ENCODE assay signal across 2 cellular contexts in the genomic region with DNA sequence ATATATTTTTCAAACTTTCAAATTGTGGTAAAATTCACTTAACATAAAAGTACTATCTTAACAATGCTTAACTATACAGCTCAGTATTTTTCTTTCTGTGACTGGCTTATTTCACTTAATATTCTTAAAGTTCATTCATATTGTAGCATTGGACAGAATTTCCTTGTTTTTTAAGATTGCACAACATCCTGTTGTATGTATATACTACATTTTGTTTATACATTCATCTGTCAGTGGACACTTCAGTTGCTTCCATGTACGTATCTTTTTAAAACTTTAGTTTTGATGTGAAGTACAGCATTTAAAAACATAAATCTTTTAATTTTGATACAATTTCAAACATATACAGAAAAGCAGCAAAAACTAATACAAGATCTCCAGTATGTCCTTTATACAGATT.
A peak's percentile ranks its signal among the peaks of the same experiment; 100 is the strongest.
TF ChIP-seq lines count a peak whose summit lies in the region.

No MANE protein-coding gene starts in this region.

TF ChIP-seq in HepG2, 621 proteins besides CTCF, POLR2A, EP300 and RAD21 (continued from another document and continues in another):
- TF ChIP-seq, protein P1, sequence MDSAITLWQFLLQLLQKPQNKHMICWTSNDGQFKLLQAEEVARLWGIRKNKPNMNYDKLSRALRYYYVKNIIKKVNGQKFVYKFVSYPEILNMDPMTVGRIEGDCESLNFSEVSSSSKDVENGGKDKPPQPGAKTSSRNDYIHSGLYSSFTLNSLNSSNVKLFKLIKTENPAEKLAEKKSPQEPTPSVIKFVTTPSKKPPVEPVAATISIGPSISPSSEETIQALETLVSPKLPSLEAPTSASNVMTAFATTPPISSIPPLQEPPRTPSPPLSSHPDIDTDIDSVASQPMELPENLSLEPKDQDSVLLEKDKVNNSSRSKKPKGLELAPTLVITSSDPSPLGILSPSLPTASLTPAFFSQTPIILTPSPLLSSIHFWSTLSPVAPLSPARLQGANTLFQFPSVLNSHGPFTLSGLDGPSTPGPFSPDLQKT (CRISPR knock-in tag; IDR thresholded peaks at IDR 0.05; ENCODE audit: borderline replicate concordance) = no peak
- TF ChIP-seq GABPA (IDR thresholded peaks at IDR 0.05; ENCODE audit: low read depth, low read length) (no peak), GABPA (CRISPR knock-in tag; IDR thresholded peaks at IDR 0.05; ENCODE audit: low read depth) (no peak), PHF21A (CRISPR knock-in tag; IDR thresholded peaks at IDR 0.05) (no peak), ZBTB8A (CRISPR knock-in tag; IDR thresholded peaks at IDR 0.05; ENCODE audit: borderline replicate concordance, low read depth) (no peak), NFKB2 (CRISPR knock-in tag; IDR thresholded peaks at IDR 0.05; ENCODE audit: borderline replicate concordance) (no peak), JDP2 (CRISPR knock-in tag; IDR thresholded peaks at IDR 0.05; ENCODE audit: borderline replicate concordance) (no peak), KDM4B (CRISPR knock-in tag; IDR thresholded peaks at IDR 0.05) (no peak), CEBPB (IDR thresholded peaks at IDR 0.05; ENCODE audit: borderline replicate concordance, low read depth, low read length) (peak; percentile 85; the same call in 1 of the 2 replicates), SMARCC2 (IDR thresholded peaks at IDR 0.05) (no peak)
- TF ChIP-seq, protein P2, sequence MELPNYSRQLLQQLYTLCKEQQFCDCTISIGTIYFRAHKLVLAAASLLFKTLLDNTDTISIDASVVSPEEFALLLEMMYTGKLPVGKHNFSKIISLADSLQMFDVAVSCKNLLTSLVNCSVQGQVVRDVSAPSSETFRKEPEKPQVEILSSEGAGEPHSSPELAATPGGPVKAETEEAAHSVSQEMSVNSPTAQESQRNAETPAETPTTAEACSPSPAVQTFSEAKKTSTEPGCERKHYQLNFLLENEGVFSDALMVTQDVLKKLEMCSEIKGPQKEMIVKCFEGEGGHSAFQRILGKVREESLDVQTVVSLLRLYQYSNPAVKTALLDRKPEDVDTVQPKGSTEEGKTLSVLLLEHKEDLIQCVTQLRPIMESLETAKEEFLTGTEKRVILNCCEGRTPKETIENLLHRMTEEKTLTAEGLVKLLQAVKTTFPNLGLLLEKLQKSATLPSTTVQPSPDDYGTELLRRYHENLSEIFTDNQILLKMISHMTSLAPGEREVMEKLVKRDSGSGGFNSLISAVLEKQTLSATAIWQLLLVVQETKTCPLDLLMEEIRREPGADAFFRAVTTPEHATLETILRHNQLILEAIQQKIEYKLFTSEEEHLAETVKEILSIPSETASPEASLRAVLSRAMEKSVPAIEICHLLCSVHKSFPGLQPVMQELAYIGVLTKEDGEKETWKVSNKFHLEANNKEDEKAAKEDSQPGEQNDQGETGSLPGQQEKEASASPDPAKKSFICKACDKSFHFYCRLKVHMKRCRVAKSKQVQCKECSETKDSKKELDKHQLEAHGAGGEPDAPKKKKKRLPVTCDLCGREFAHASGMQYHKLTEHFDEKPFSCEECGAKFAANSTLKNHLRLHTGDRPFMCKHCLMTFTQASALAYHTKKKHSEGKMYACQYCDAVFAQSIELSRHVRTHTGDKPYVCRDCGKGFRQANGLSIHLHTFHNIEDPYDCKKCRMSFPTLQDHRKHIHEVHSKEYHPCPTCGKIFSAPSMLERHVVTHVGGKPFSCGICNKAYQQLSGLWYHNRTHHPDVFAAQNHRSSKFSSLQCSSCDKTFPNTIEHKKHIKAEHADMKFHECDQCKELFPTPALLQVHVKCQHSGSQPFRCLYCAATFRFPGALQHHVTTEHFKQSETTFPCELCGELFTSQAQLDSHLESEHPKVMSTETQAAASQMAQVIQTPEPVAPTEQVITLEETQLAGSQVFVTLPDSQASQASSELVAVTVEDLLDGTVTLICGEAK (IDR thresholded peaks at IDR 0.05) = no peak
- TF ChIP-seq, protein P2 (CRISPR knock-in tag; IDR thresholded peaks at IDR 0.05) = no peak
- TF ChIP-seq, protein P3, sequence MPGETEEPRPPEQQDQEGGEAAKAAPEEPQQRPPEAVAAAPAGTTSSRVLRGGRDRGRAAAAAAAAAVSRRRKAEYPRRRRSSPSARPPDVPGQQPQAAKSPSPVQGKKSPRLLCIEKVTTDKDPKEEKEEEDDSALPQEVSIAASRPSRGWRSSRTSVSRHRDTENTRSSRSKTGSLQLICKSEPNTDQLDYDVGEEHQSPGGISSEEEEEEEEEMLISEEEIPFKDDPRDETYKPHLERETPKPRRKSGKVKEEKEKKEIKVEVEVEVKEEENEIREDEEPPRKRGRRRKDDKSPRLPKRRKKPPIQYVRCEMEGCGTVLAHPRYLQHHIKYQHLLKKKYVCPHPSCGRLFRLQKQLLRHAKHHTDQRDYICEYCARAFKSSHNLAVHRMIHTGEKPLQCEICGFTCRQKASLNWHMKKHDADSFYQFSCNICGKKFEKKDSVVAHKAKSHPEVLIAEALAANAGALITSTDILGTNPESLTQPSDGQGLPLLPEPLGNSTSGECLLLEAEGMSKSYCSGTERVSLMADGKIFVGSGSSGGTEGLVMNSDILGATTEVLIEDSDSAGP (CRISPR knock-in tag; IDR thresholded peaks at IDR 0.05; ENCODE audit: borderline replicate concordance) = no peak

TF ChIP-seq in Ishikawa, 13 proteins besides CTCF, POLR2A, EP300 and RAD21 (continued from another document):
- TF ChIP-seq, protein P4, sequence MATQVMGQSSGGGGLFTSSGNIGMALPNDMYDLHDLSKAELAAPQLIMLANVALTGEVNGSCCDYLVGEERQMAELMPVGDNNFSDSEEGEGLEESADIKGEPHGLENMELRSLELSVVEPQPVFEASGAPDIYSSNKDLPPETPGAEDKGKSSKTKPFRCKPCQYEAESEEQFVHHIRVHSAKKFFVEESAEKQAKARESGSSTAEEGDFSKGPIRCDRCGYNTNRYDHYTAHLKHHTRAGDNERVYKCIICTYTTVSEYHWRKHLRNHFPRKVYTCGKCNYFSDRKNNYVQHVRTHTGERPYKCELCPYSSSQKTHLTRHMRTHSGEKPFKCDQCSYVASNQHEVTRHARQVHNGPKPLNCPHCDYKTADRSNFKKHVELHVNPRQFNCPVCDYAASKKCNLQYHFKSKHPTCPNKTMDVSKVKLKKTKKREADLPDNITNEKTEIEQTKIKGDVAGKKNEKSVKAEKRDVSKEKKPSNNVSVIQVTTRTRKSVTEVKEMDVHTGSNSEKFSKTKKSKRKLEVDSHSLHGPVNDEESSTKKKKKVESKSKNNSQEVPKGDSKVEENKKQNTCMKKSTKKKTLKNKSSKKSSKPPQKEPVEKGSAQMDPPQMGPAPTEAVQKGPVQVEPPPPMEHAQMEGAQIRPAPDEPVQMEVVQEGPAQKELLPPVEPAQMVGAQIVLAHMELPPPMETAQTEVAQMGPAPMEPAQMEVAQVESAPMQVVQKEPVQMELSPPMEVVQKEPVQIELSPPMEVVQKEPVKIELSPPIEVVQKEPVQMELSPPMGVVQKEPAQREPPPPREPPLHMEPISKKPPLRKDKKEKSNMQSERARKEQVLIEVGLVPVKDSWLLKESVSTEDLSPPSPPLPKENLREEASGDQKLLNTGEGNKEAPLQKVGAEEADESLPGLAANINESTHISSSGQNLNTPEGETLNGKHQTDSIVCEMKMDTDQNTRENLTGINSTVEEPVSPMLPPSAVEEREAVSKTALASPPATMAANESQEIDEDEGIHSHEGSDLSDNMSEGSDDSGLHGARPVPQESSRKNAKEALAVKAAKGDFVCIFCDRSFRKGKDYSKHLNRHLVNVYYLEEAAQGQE (IDR thresholded peaks at IDR 0.05; ENCODE audit: low read depth) = no peak
